10 cellular contexts compared by ENCODE assay signal in the genomic region with DNA sequence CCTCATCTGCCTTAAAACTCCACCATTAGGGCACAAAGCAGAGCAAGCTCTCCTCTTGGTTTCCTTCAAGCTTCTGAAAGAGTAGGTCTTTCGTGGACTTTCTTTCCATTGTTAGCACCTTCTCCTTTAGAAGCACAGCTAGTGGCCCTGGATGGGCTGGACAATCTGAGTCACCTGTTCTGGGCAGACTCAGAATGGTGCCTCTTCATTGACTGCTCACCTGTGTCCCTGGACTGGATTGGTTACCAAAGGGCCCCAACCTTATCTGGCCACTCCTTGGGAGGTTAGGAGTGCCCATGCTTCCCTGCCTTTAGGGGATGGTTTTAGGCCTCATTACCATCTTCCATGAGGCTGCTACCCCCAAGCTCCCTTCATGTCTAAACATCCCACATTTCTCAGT. TPM values are rescaled to one million over a fixed set of nuclear protein-coding genes. Genes with fewer than 3 reads are reported as not detected.
"Had no signal": no experiment of that assay in that cellular context is flagged by ENCODE, and none has a peak within 500 bp of the region (broad histone marks: within the 10 kb centered on the region; RNA-seq: fewer than 3 reads in every experiment).

No MANE protein-coding gene starts in this region.

- ATAC-seq: GM23338, HepG2, K562 had no signal

- H3K4me2 ChIP-seq: GM23338 had no signal

- H3K4me3 ChIP-seq: GM23338, K562 had no signal

- H3K27ac ChIP-seq: HL-60 had no signal

- DNase-seq: H9, HCEC 1CT, KG1 had no signal

- H3K27ac Mint-ChIP-seq: GM23338, H9 had no signal

- FAIRE-seq: H1, H54, HepG2, K562 had no signal

- H3K4me3 Mint-ChIP-seq: GM23338, H9 had no signal

- H2AFZ ChIP-seq: GM23338 had no signal

- H3K4me1 Mint-ChIP-seq: H9 had no signal

RNA-seq across cellular contexts. Expression of a gene that starts 23.2 kb away (rescaled TPM):
- total RNA-seq: GM23338, H1, H9, HepG2, HT1080, K562 had no signal
- polyA plus RNA-seq: GM23338, H1, HepG2, K562 had no signal
